ENCODE assay signal across 28 cellular contexts in genomic region chr12:63880742-63881141, GRCh38. TPM values are rescaled to one million over a fixed set of nuclear protein-coding genes. Genes with fewer than 3 reads are reported as not detected.
"Had no signal": no experiment of that assay in that cellular context is flagged by ENCODE, and none has a peak within 500 bp of the region (broad histone marks: within the 10 kb centered on the region; RNA-seq: fewer than 3 reads in every experiment).

No MANE protein-coding gene starts in this region.

- H3K4me3 Mint-ChIP-seq: activated CD4-positive, alpha-beta memory T cell treated with anti-CD3 and anti-CD28 coated beads for 36 hours; activated CD4-positive, alpha-beta T cell treated with anti-CD3 and anti-CD28 coated beads for 36 hours; activated CD4-positive, alpha-beta T cell treated with anti-CD3 and anti-CD28 coated beads, Interleukin-2, amount 10 ng/mL, durations not matched to agents 24 days and 14 days; activated CD8-positive, alpha-beta memory T cell treated with anti-CD3 and anti-CD28 coated beads, Interleukin-2, amount 10 ng/mL, durations not matched to agents 7 days and 5 days; activated CD8-positive, alpha-beta T cell treated with anti-CD3 and anti-CD28 coated beads, Interleukin-2, amount 10 ng/mL, durations not matched to agents 7 days and 5 days; activated naive CD4-positive, alpha-beta T cell treated with anti-CD3 and anti-CD28 coated beads for 36 hours; activated naive CD4-positive, alpha-beta T cell treated with anti-CD3 and anti-CD28 coated beads, Interleukin-2, amount 50 U/mL, for 24 hours; activated naive CD8-positive, alpha-beta T cell treated with anti-CD3 and anti-CD28 coated beads for 36 hours; activated naive CD8-positive, alpha-beta T cell treated with anti-CD3 and anti-CD28 coated beads, Interleukin-2, amount 50 U/mL, for 24 hours; activated T-helper 1 cell treated with anti-CD3 and anti-CD28 coated beads, Interleukin-12 subunit alpha, Interleukin-12 subunit beta, Interleukin-2, Interleukin-4 antibody, amounts not matched to agents 30 ng/mL and 10 ng/mL and 1 ng/mL, durations not matched to agents 14 hours and 24 hours and 36 hours had no signal

- H3K27ac ChIP-seq: adrenal gland, body of pancreas, colonic mucosa, epithelial cell of prostate had no signal

- H3K27me3 ChIP-seq: adrenal gland, body of pancreas, colonic mucosa had no signal

- H3K4me1 Mint-ChIP-seq: activated CD4-positive, alpha-beta T cell treated with anti-CD3 and anti-CD28 coated beads for 36 hours; activated CD4-positive, alpha-beta T cell treated with anti-CD3 and anti-CD28 coated beads, Interleukin-2, amount 10 ng/mL, durations not matched to agents 24 days and 14 days; activated CD8-positive, alpha-beta memory T cell treated with anti-CD3 and anti-CD28 coated beads, Interleukin-2, amount 10 ng/mL, durations not matched to agents 7 days and 5 days; activated naive CD4-positive, alpha-beta T cell treated with anti-CD3 and anti-CD28 coated beads, Interleukin-2, amount 50 U/mL, for 24 hours; activated naive CD8-positive, alpha-beta T cell treated with anti-CD3 and anti-CD28 coated beads for 36 hours; activated naive CD8-positive, alpha-beta T cell treated with anti-CD3 and anti-CD28 coated beads, Interleukin-2, amount 50 U/mL, for 24 hours had no signal

- H3K36me3 Mint-ChIP-seq: activated CD4-positive, alpha-beta memory T cell treated with anti-CD3 and anti-CD28 coated beads for 36 hours; activated CD8-positive, alpha-beta memory T cell treated with anti-CD3 and anti-CD28 coated beads, Interleukin-2, amount 10 ng/mL, durations not matched to agents 7 days and 5 days; activated naive CD4-positive, alpha-beta T cell treated with anti-CD3 and anti-CD28 coated beads, Interleukin-2, amount 50 U/mL, for 24 hours; activated naive CD8-positive, alpha-beta T cell treated with anti-CD3 and anti-CD28 coated beads for 36 hours had no signal

- H3K9me3 ChIP-seq: adrenal gland, body of pancreas, colonic mucosa had no signal

- H3K9me3 Mint-ChIP-seq: activated CD4-positive, alpha-beta memory T cell treated with anti-CD3 and anti-CD28 coated beads for 36 hours; activated CD4-positive, alpha-beta T cell treated with anti-CD3 and anti-CD28 coated beads, Interleukin-2, amount 10 ng/mL, durations not matched to agents 24 days and 14 days; activated naive CD4-positive, alpha-beta T cell treated with anti-CD3 and anti-CD28 coated beads for 36 hours; activated naive CD4-positive, alpha-beta T cell treated with anti-CD3 and anti-CD28 coated beads, Interleukin-2, amount 50 U/mL, for 24 hours; activated naive CD8-positive, alpha-beta T cell treated with anti-CD3 and anti-CD28 coated beads for 36 hours; activated naive CD8-positive, alpha-beta T cell treated with anti-CD3 and anti-CD28 coated beads, Interleukin-2, amount 50 U/mL, for 24 hours; activated T-helper 1 cell treated with anti-CD3 and anti-CD28 coated beads, Interleukin-12 subunit alpha, Interleukin-12 subunit beta, Interleukin-2, Interleukin-4 antibody, amounts not matched to agents 30 ng/mL and 10 ng/mL and 1 ng/mL, durations not matched to agents 14 hours and 24 hours and 36 hours; activated T-helper 2 cell treated with anti-CD3 and anti-CD28 coated beads, Interferon-gamma antibody, Interleukin-2, Interleukin-4, amounts not matched to agents 10 μg/mL and 5 μg/mL and 100 μg/mL, durations not matched to agents 14 hours and 24 hours and 36 hours had no signal

- ATAC-seq: activated CD4-positive, alpha-beta T cell treated with anti-CD3 and anti-CD28 coated beads for 36 hours; activated CD8-positive, alpha-beta memory T cell treated with anti-CD3 and anti-CD28 coated beads, Interleukin-2, amount 10 ng/mL, durations not matched to agents 7 days and 5 days; activated CD8-positive, alpha-beta T cell treated with anti-CD3 and anti-CD28 coated beads, Interleukin-2, amount 10 ng/mL, durations not matched to agents 7 days and 5 days; activated naive CD8-positive, alpha-beta T cell treated with anti-CD3 and anti-CD28 coated beads, Interleukin-2, amount 50 U/mL, for 24 hours; body of pancreas had no signal

- H3K27me3 Mint-ChIP-seq: activated CD4-positive, alpha-beta memory T cell treated with anti-CD3 and anti-CD28 coated beads for 36 hours had no signal

- H3K4me3 ChIP-seq: adrenal gland, body of pancreas, colonic mucosa had no signal

- H3K4me1 ChIP-seq: colonic mucosa had no signal

- H3K36me3 ChIP-seq: adrenal gland, colonic mucosa had no signal

- H3K27ac Mint-ChIP-seq: activated CD4-positive, alpha-beta memory T cell treated with anti-CD3 and anti-CD28 coated beads for 36 hours; activated CD4-positive, alpha-beta T cell treated with anti-CD3 and anti-CD28 coated beads for 36 hours; activated CD4-positive, alpha-beta T cell treated with anti-CD3 and anti-CD28 coated beads, Interleukin-2, amount 10 ng/mL, durations not matched to agents 24 days and 14 days; activated CD8-positive, alpha-beta memory T cell treated with anti-CD3 and anti-CD28 coated beads, Interleukin-2, amount 10 ng/mL, durations not matched to agents 7 days and 5 days; activated CD8-positive, alpha-beta T cell treated with anti-CD3 and anti-CD28 coated beads, Interleukin-2, amount 10 ng/mL, durations not matched to agents 7 days and 5 days; activated naive CD4-positive, alpha-beta T cell treated with anti-CD3 and anti-CD28 coated beads, Interleukin-2, amount 50 U/mL, for 24 hours; activated naive CD8-positive, alpha-beta T cell treated with anti-CD3 and anti-CD28 coated beads for 36 hours; activated naive CD8-positive, alpha-beta T cell treated with anti-CD3 and anti-CD28 coated beads, Interleukin-2, amount 50 U/mL, for 24 hours; activated T-helper 1 cell treated with anti-CD3 and anti-CD28 coated beads, Interleukin-12 subunit alpha, Interleukin-12 subunit beta, Interleukin-2, Interleukin-4 antibody, amounts not matched to agents 30 ng/mL and 10 ng/mL and 1 ng/mL, durations not matched to agents 14 hours and 24 hours and 36 hours; activated T-helper 2 cell treated with anti-CD3 and anti-CD28 coated beads, Interferon-gamma antibody, Interleukin-2, Interleukin-4, amounts not matched to agents 10 μg/mL and 5 μg/mL and 100 μg/mL, durations not matched to agents 14 hours and 24 hours and 36 hours had no signal

- DNase-seq: activated CD4-positive, alpha-beta memory T cell treated with anti-CD3 and anti-CD28 coated beads for 36 hours; activated CD4-positive, alpha-beta T cell treated with anti-CD3 and anti-CD28 coated beads for 36 hours; activated CD4-positive, alpha-beta T cell treated with anti-CD3 and anti-CD28 coated beads, Interleukin-2, amount 10 ng/mL, durations not matched to agents 24 days and 14 days; activated CD4-positive, CD25-positive, alpha-beta regulatory T cell; activated CD4-positive, CD25-positive, alpha-beta regulatory T cell treated with anti-CD3 and anti-CD28 coated beads, Interleukin-2, amount 50 U/mL, for 72 hours; activated CD8-positive, alpha-beta memory T cell treated with anti-CD3 and anti-CD28 coated beads, Interleukin-2, amount 10 ng/mL, durations not matched to agents 7 days and 5 days; activated CD8-positive, alpha-beta memory T cell treated with anti-CD3 and anti-CD28 coated beads, Interleukin-2, amount 50 U/mL, for 4 hours; activated CD8-positive, alpha-beta T cell treated with anti-CD3 and anti-CD28 coated beads, Interleukin-2, amount 10 ng/mL, durations not matched to agents 7 days and 5 days; activated effector memory CD4-positive, alpha-beta T cell treated with anti-CD3 and anti-CD28 coated beads, Interleukin-2, amount 50 U/mL, for 16 hours; activated naive CD4-positive, alpha-beta T cell treated with anti-CD3 and anti-CD28 coated beads for 36 hours; activated naive CD8-positive, alpha-beta T cell treated with anti-CD3 and anti-CD28 coated beads for 36 hours; activated naive CD8-positive, alpha-beta T cell treated with anti-CD3 and anti-CD28 coated beads, Interleukin-2, amount 50 U/mL, for 24 hours; activated T-cell treated with anti-CD3 and anti-CD28 coated beads, Interleukin-2, amount 50 U/mL, for 1 hour; activated T-cell treated with anti-CD3 and anti-CD28 coated beads, Interleukin-2, amount 50 U/mL, for 48 hours; adrenal gland; amygdala; aorta; body of pancreas; central memory CD4-positive, alpha-beta T cell; cerebellar nuclear complex; colonic mucosa; effector CD8-positive, alpha-beta T cell; foreskin fibroblast; T-helper 2 cell had no signal

RNA-seq across cellular contexts. Expression of gene SRGAP1, which starts 36.2 kb away (rescaled TPM):
- total RNA-seq: activated CD8-positive, alpha-beta T cell treated with anti-CD3 and anti-CD28 coated beads, Interleukin-2, amount 10 ng/mL, durations not matched to agents 7 days and 5 days had no signal
